ENCODE assay signal across 11 cellular contexts in genomic region chr2:150476809-150477302, GRCh38. TPM values are rescaled to one million over a fixed set of nuclear protein-coding genes. Genes with fewer than 3 reads are reported as not detected.
DNase-seq lines count a peak whose midpoint lies in the region; ATAC-seq and TF ChIP-seq lines count a peak whose summit lies in the region.
"Had no signal": no experiment of that assay in that cellular context is flagged by ENCODE, and none has a peak within 500 bp of the region (broad histone marks: within the 10 kb centered on the region; RNA-seq: fewer than 3 reads in every experiment).

No MANE protein-coding gene starts in this region.

- H3K4me1 ChIP-seq in SK-N-SH (ENCODE audit: control insufficient read depth in 1 of 2, insufficient read depth in 2 of 2, low read depth in 1 of 2, low read length in 1 of 2): peaks cover 36 to 61% of the 10 kb centered on the region in 2 experiments
- H3K4me1 ChIP-seq in muscle layer of colon (ENCODE audit: insufficient read depth, low read length): peaks cover 49% of the 10 kb centered on the region
- H3K4me1 ChIP-seq in vagina: peaks cover 93% of the 10 kb centered on the region

- H3K79me2 ChIP-seq in SK-N-SH (ENCODE audit: insufficient read depth): peaks cover 93% of the 10 kb centered on the region

- no peak for TF ChIP-seq EP300 in SK-N-SH (IDR thresholded peaks at IDR 0.05; ENCODE audit: borderline replicate concordance in 1 of 2, low read depth in 1 of 2, low read length in 1 of 2)

- TF ChIP-seq POLR2A in vagina (IDR thresholded peaks at IDR 0.05): no peak

- no peaks in the 10 kb centered on the region for H3K9me2 ChIP-seq in SK-N-SH

- H3K9me3 ChIP-seq in SK-N-SH: no peaks in the 10 kb centered on the region
- H3K9me3 ChIP-seq in muscle layer of colon (ENCODE audit: low read length): no peaks in the 10 kb centered on the region
- no peaks in the 10 kb centered on the region for H3K9me3 ChIP-seq in vagina

- no peaks in the 10 kb centered on the region for H3K27me3 ChIP-seq in SK-N-SH (ENCODE audit: insufficient read depth)
- no peaks in the 10 kb centered on the region for H3K27me3 ChIP-seq in muscle layer of colon (ENCODE audit: control insufficient read depth in 1 of 2, insufficient read depth in 2 of 2, low read length in 2 of 2)
- H3K27me3 ChIP-seq in vagina: no peaks in the 10 kb centered on the region

- H3F3A ChIP-seq in SK-N-SH (replicated peaks; ENCODE audit: insufficient read depth): peaks cover 76% of the 10 kb centered on the region

- ATAC-seq in SK-N-SH treated with all-trans-retinoic acid at 6 μM for 48 hours (no peak), HG03442 (IDR thresholded peaks at IDR 0.05; ENCODE audit: unreplicated experiment) (no peak)

- CTCF ChIA-PET in SK-N-SH (lab: Yijun Ruan, JAX): interaction anchor here (1.4 to 2.3 kb wide), 3 partner anchors 9 to 879 kb away, joined by 3 to 8 read pairs (median 5); no protein-coding TSS in a partner anchor

- H3K27ac ChIP-seq in SK-N-SH (ENCODE audit: low read depth in 2 of 2, low read length in 1 of 2) (peak overlapping the region; percentile 44 to 75), muscle layer of colon (ENCODE audit: low read depth, low read length) (peak overlapping the region; percentile 60), vagina (peak overlapping the region; percentile 67)

- TF ChIP-seq CTCF in SK-N-SH (IDR thresholded peaks at IDR 0.05) (no peak), epithelial cell of esophagus (IDR thresholded peaks at IDR 0.05; ENCODE audit: insufficient read depth, low read depth, low read length, missing control alignments) (no peak), vagina (IDR thresholded peaks at IDR 0.05) (no peak)

- no peak overlapping the region for H2AFZ ChIP-seq in SK-N-SH (ENCODE audit: low read depth)

- no peak overlapping the region for H3K4me3 ChIP-seq in SK-N-SH (ENCODE audit: low read depth in 2 of 2, low read length in 1 of 2)
- no peak overlapping the region for H3K4me3 ChIP-seq in epithelial cell of esophagus (ENCODE audit: low read length)
- H3K4me3 ChIP-seq in muscle layer of colon (ENCODE audit: low read depth in 1 of 2, low read length in 2 of 2): peak overlapping the region in 1 of 2 donors; percentile 3
- H3K4me3 ChIP-seq in vagina: peak overlapping the region in 1 of 2 donors; percentile 15

- POLR2A ChIA-PET in SK-N-SH (lab: Yijun Ruan, JAX): interaction anchor here (1.1 kb wide), 1 partner anchor 8 kb away, joined by 3 read pairs; no protein-coding TSS in a partner anchor

- no peak for TF ChIP-seq RAD21 in SK-N-SH (IDR thresholded peaks at IDR 0.05; ENCODE audit: low read length)

- peaks cover 74% of the 10 kb centered on the region for H4K20me1 ChIP-seq in SK-N-SH (ENCODE audit: insufficient read depth)

- H3K4me2 ChIP-seq in SK-N-SH: peak overlapping the region; percentile 48; the same call in 1 of the 2 replicates

- intact Hi-C loops in vagina (cut with DNase I): no loop called here

- 85% methylated on average over 7 of the region's 7 CpGs for whole genome bisulfite sequencing in SK-N-SH (ENCODE audit: low lambda C conversion rate)

- H3K36me3 ChIP-seq in SK-N-SH (replicated peaks in 1 of 2; ENCODE audit: control insufficient read depth in 1 of 2, insufficient read depth in 2 of 2, low read length in 1 of 2): peaks cover 70 to 90% of the 10 kb centered on the region in 2 experiments
- H3K36me3 ChIP-seq in muscle layer of colon (ENCODE audit: insufficient read depth, low read length): peaks cover 5% of the 10 kb centered on the region
- peaks cover 0 to 10% of the 10 kb centered on the region in 2 donors for H3K36me3 ChIP-seq in vagina

- H3K9ac ChIP-seq in SK-N-SH: peak overlapping the region; percentile 36; the same call in 1 of the 2 replicates
- H3K9ac ChIP-seq in muscle layer of colon (ENCODE audit: low read length): peak overlapping the region; percentile 4

- no peak for DNase-seq in SK-N-SH
- DNase-seq in epithelial cell of esophagus (ENCODE audit: low read depth): peak; percentile 20
- DNase-seq in vagina (ENCODE audit: extremely low spot score in 2 of 2): no peak
- no peak for DNase-seq in activated CD4-positive, alpha-beta T cell treated with anti-CD3 and anti-CD28 coated beads, Interleukin-2, amount 50 U/mL, for 1 hour
- DNase-seq in activated gamma-delta T cell treated with Interleukin-2 at 50 U/mL for 16 hours: no peak
- DNase-seq: ACHN; activated naive CD4-positive, alpha-beta T cell treated with anti-CD3 and anti-CD28 coated beads, Interleukin-2, amount 10 ng/mL, durations not matched to agents 7 days and 5 days; T1000 had no signal

TF ChIP-seq in SK-N-SH, 30 proteins besides CTCF, POLR2A, EP300 and RAD21:
- TF ChIP-seq SIN3A (IDR thresholded peaks at IDR 0.05; ENCODE audit: borderline replicate concordance, low read depth, low read length): no peak
- TF ChIP-seq ELF1 (IDR thresholded peaks at IDR 0.05): no peak

TF ChIP-seq in SK-N-SH treated with all-trans-retinoic acid at 6 μM for 48 hours, 23 proteins besides CTCF, POLR2A, EP300 and RAD21:
- TF ChIP-seq OSR1 (CRISPR knock-in tag; IDR thresholded peaks at IDR 0.05): no peak
- no peak for TF ChIP-seq ZFP3 (CRISPR knock-in tag; IDR thresholded peaks at IDR 0.05)
- TF ChIP-seq ESRRG (CRISPR knock-in tag; IDR thresholded peaks at IDR 0.05): no peak
- TF ChIP-seq CSDC2 (CRISPR knock-in tag; IDR thresholded peaks at IDR 0.05): no peak
- TF ChIP-seq ZNF70 (CRISPR knock-in tag; IDR thresholded peaks at IDR 0.05): no peak
- no peak for TF ChIP-seq ZFP30 (CRISPR knock-in tag; IDR thresholded peaks at IDR 0.05)
- TF ChIP-seq PPARA (CRISPR knock-in tag; IDR thresholded peaks at IDR 0.05; ENCODE audit: borderline replicate concordance): no peak
- TF ChIP-seq RARB (CRISPR knock-in tag; IDR thresholded peaks at IDR 0.05): no peak
- no peak for TF ChIP-seq ISL1 (CRISPR knock-in tag; IDR thresholded peaks at IDR 0.05)
- no peak for TF ChIP-seq ARNTL (CRISPR knock-in tag; IDR thresholded peaks at IDR 0.05; ENCODE audit: borderline replicate concordance, low read depth)
- no peak for TF ChIP-seq TCF4 (CRISPR knock-in tag; IDR thresholded peaks at IDR 0.05; ENCODE audit: borderline replicate concordance)
- TF ChIP-seq PATZ1 (CRISPR knock-in tag; IDR thresholded peaks at IDR 0.05; ENCODE audit: borderline replicate concordance): no peak
- no peak for TF ChIP-seq POU6F1 (CRISPR knock-in tag; IDR thresholded peaks at IDR 0.05; ENCODE audit: borderline replicate concordance, low read depth)
- no peak for TF ChIP-seq ZNF565 (CRISPR knock-in tag; conservative IDR thresholded peaks at IDR 0.05; ENCODE audit: low read depth)
- no peak for TF ChIP-seq ZNF8 (CRISPR knock-in tag; IDR thresholded peaks at IDR 0.05)
- TF ChIP-seq TOX (CRISPR knock-in tag; IDR thresholded peaks at IDR 0.05; ENCODE audit: borderline replicate concordance): no peak
- TF ChIP-seq ZC3H10 (CRISPR knock-in tag; IDR thresholded peaks at IDR 0.05): no peak
- TF ChIP-seq BACH2 (CRISPR knock-in tag; IDR thresholded peaks at IDR 0.05; ENCODE audit: borderline replicate concordance): no peak
TF ChIP-seq in SK-N-SH treated with all-trans-retinoic acid at 6 μM for 48 hours: peak in this region for 0.

RNA-seq across cellular contexts. Expression of gene RND3, which starts 10.6 kb away (rescaled TPM):
- polyA plus RNA-seq in SK-N-SH (2012; rRNA removed): 49.7 and 56.7 TPM in 2 replicates
- polyA plus RNA-seq in SK-N-SH (2012; cell fraction: cytosol; rRNA removed): 39.1 and 50.9 TPM in 2 replicates
- 55.8 and 82.5 TPM in 2 replicates for polyA plus RNA-seq in SK-N-SH (2012; cell fraction: nucleus; rRNA removed)
- total RNA-seq in vagina: 62.1 TPM
